Comparison of ENCODE assay signal across 8 cellular contexts in genomic region chr3:186108106-186108940, GRCh38. TPM values are rescaled to one million over a fixed set of nuclear protein-coding genes. Genes with fewer than 3 reads are reported as not detected.
DNase-seq lines count a peak whose midpoint lies in the region; ATAC-seq and TF ChIP-seq lines count a peak whose summit lies in the region.

No MANE protein-coding gene starts in this region.

- intact Hi-C loops in CD8-positive, alpha-beta T cell (cut with DNase I, micrococcal nuclease), result loop anchor here (2.0 to 5.0 kb wide), 2 partner anchors 170 to 434 kb away; partner anchors contain the start of genes CRYGS (in 1 of the 2) and TRA2B (in 1 of the 2)

- TF ChIP-seq CTCF in CD8-positive, alpha-beta T cell (IDR thresholded peaks at IDR 0.05), result no peak
- no peak for TF ChIP-seq CTCF in HFFc6 (IDR thresholded peaks at IDR 0.05)

- DNase-seq in CD8-positive, alpha-beta T cell, result peak in 3 of 7 experiments; percentile 8 to 26 (median 21)
- DNase-seq in HFFc6, result peak; percentile 69
- DNase-seq in SJSA1 (ENCODE audit: low read depth in 1 of 2, low spot score in 2 of 2), result peak; percentile 57 to 70
- peak; percentile 30 for DNase-seq in cerebellum (ENCODE audit: low spot score)
- peak; percentile 11 for DNase-seq in stimulated activated CD4-positive, alpha-beta T cell treated with anti-CD3 and anti-CD28 coated beads, Interleukin-4, amount 100 ng/mL, for 24 hours
- no peak for DNase-seq in SKM-1 treated with dmso at 0.1 percent for 144 hours (lab: John Stamatoyannopoulos, UW; ENCODE audit: unreplicated experiment)

- peaks cover 43% of the 10 kb centered on the region for H3K27me3 ChIP-seq in CD8-positive, alpha-beta T cell (ENCODE audit: insufficient read depth, low read length)
- H3K27me3 ChIP-seq in SJSA1 (replicated peaks) (no peaks in the 10 kb centered on the region), layer of hippocampus (ENCODE audit: control insufficient read depth, insufficient read depth, low read length) (no peaks in the 10 kb centered on the region)

- no peaks in the 10 kb centered on the region for H3K36me3 Mint-ChIP-seq in CD8-positive, alpha-beta T cell
- H3K36me3 Mint-ChIP-seq in HFFc6 (ENCODE audit: low read depth), result peaks cover 17% of the 10 kb centered on the region

- H3K27me3 Mint-ChIP-seq in CD8-positive, alpha-beta T cell (ENCODE audit: low read depth), result peaks cover 68% of the 10 kb centered on the region
- peaks cover 6% of the 10 kb centered on the region for H3K27me3 Mint-ChIP-seq in HFFc6 (ENCODE audit: insufficient read depth)

- H3K4me3 Mint-ChIP-seq in CD8-positive, alpha-beta T cell, result peak overlapping the region; percentile 90
- H3K4me3 Mint-ChIP-seq in HFFc6, result peak overlapping the region; percentile 92

- CTCF ChIA-PET in CD8-positive, alpha-beta T cell (lab: Charles Lee), result interaction anchor here (0.9 kb wide), 1 partner anchor 432 kb away, joined by 3 read pairs; no protein-coding TSS in a partner anchor

- no peak overlapping the region for H3K27ac Mint-ChIP-seq in CD8-positive, alpha-beta T cell
- peak overlapping the region; percentile 97 for H3K27ac Mint-ChIP-seq in HFFc6

- H3K9me3 Mint-ChIP-seq in CD8-positive, alpha-beta T cell, result no peaks in the 10 kb centered on the region
- H3K9me3 Mint-ChIP-seq in HFFc6, result no peaks in the 10 kb centered on the region

- no peaks in the 10 kb centered on the region for H3K9me3 ChIP-seq in CD8-positive, alpha-beta T cell (ENCODE audit: low read length)
- no peaks in the 10 kb centered on the region for H3K9me3 ChIP-seq in SJSA1 (replicated peaks)

- no peak for ATAC-seq in CD8-positive, alpha-beta T cell
- ATAC-seq in GM18870 (IDR thresholded peaks at IDR 0.05; ENCODE audit: unreplicated experiment), result no peak

- H3K4me1 ChIP-seq in CD8-positive, alpha-beta T cell (ENCODE audit: insufficient read depth, low read length), result peaks cover 34% of the 10 kb centered on the region
- peaks cover 27% of the 10 kb centered on the region for H3K4me1 ChIP-seq in SJSA1 (replicated peaks)

- POLR2A ChIA-PET in CD8-positive, alpha-beta T cell (lab: Charles Lee), result no interaction called here

- peak overlapping the region; percentile 61 for H3K4me3 ChIP-seq in CD8-positive, alpha-beta T cell (ENCODE audit: low read depth, low read length)
- H3K4me3 ChIP-seq in SJSA1, result peak overlapping the region; percentile 64

- peaks cover 36% of the 10 kb centered on the region for H3K4me1 Mint-ChIP-seq in CD8-positive, alpha-beta T cell (ENCODE audit: low read depth)
- H3K4me1 Mint-ChIP-seq in HFFc6 (ENCODE audit: low read depth), result peaks cover 48% of the 10 kb centered on the region

- no peaks in the 10 kb centered on the region for H3K36me3 ChIP-seq in CD8-positive, alpha-beta T cell (ENCODE audit: insufficient read depth, low read length)
- peaks cover 20% of the 10 kb centered on the region for H3K36me3 ChIP-seq in SJSA1

- H3K27ac ChIP-seq in CD8-positive, alpha-beta T cell (ENCODE audit: low read depth, low read length), result no peak overlapping the region
- H3K27ac ChIP-seq in SJSA1, result peak overlapping the region; percentile 54
- H3K27ac ChIP-seq in layer of hippocampus (ENCODE audit: low read depth, low read length), result peak overlapping the region; percentile 35

RNA-seq across cellular contexts. Expression of gene ETV5, which starts 0.6 kb away (rescaled TPM):
- under 1 TPM in 1 of 2 experiments, not detected in 1; 0.08 TPM for total RNA-seq in CD8-positive, alpha-beta T cell
- 10 to 100 TPM; 48.6 to 69.3 (median 52.5) TPM for total RNA-seq in HFFc6 (2021; fragmentation: NEBNext Ultra II Directional; extraction: Animal tissue kit (Norgen Biotek cat#: 25700))
- total RNA-seq in SJSA1 (2014; rRNA removed; shearing (Covaris generic)), result 26.5 and 33.0 TPM in 2 replicates
- 44.8 TPM for total RNA-seq in cerebellum

Comparison
In these comparisons a context has a peak if more than half of its experiments do, and no peak if none do; other contexts are left out.
1. RNA of gene ETV5, which starts 0.6 kb away (total RNA-seq): 48.6 to 69.3 TPM in HFFc6, 44.8 TPM in cerebellum (single experiment) and 26.5 to 33.0 TPM in SJSA1; 0.08 TPM in CD8-positive, alpha-beta T cell; every median in the first group is over 10 times any median in the second.